8 cellular contexts compared by ENCODE assay signal in genomic region chr13:99501135-99501951, GRCh38. TPM values are rescaled to one million over a fixed set of nuclear protein-coding genes. Genes with fewer than 3 reads are reported as not detected.
DNase-seq lines count a peak whose midpoint lies in the region; ATAC-seq, FAIRE-seq and TF ChIP-seq lines count a peak whose summit lies in the region.

A gene with protein sequence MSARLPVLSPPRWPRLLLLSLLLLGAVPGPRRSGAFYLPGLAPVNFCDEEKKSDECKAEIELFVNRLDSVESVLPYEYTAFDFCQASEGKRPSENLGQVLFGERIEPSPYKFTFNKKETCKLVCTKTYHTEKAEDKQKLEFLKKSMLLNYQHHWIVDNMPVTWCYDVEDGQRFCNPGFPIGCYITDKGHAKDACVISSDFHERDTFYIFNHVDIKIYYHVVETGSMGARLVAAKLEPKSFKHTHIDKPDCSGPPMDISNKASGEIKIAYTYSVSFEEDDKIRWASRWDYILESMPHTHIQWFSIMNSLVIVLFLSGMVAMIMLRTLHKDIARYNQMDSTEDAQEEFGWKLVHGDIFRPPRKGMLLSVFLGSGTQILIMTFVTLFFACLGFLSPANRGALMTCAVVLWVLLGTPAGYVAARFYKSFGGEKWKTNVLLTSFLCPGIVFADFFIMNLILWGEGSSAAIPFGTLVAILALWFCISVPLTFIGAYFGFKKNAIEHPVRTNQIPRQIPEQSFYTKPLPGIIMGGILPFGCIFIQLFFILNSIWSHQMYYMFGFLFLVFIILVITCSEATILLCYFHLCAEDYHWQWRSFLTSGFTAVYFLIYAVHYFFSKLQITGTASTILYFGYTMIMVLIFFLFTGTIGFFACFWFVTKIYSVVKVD (plus strand): TSS chr13:99501472. CDS start chr13:99501607, 135 bp downstream.

- peaks cover 50% of the 10 kb centered on the region for H3K79me2 ChIP-seq in smooth muscle cell (ENCODE audit: low read depth)

- DNase-seq in ACHN (peak; percentile 93), NCI-H2227 treated with DMSO at 0.1 percent for 48 hours (lab: John Stamatoyannopoulos, UW) (peak; percentile 95), bronchial epithelial cell (ENCODE audit: low read depth) (peak; percentile 91), iPS-NIHi11 (ENCODE audit: low spot score) (peak; percentile 97), smooth muscle cell (lab: John Stamatoyannopoulos, UW; ENCODE audit: unreplicated experiment) (peak; percentile 93)

- no peak for TF ChIP-seq CTCF in WI38 (IDR thresholded peaks at IDR 0.05; ENCODE audit: low read depth, low read length)
- no peak for TF ChIP-seq CTCF in bronchial epithelial cell (IDR thresholded peaks at IDR 0.05; ENCODE audit: insufficient read depth, low read length, severe bottlenecking)
- no peak for TF ChIP-seq CTCF in smooth muscle cell (IDR thresholded peaks at IDR 0.05; ENCODE audit: borderline replicate concordance, insufficient read depth, poor library complexity, severe bottlenecking)

- ATAC-seq in GM18873 (IDR thresholded peaks at IDR 0.05; ENCODE audit: low FRiP score, unreplicated experiment) (peak; percentile 50), HG03139 (IDR thresholded peaks at IDR 0.05; ENCODE audit: unreplicated experiment) (peak; percentile 48)

- H3K36me3 ChIP-seq in bronchial epithelial cell (ENCODE audit: control insufficient read depth, insufficient read depth, low read length) (no peaks in the 10 kb centered on the region), smooth muscle cell (ENCODE audit: low read depth) (no peaks in the 10 kb centered on the region)

- H3K27ac ChIP-seq in smooth muscle cell (ENCODE audit: low read depth) = peak within 1 kb of the TSS; percentile 78

- H3K9me3 ChIP-seq in smooth muscle cell (replicated peaks; ENCODE audit: low read depth) = no peaks in the 10 kb centered on the region

- peaks cover 44% of the 10 kb centered on the region for H4K20me1 ChIP-seq in smooth muscle cell (ENCODE audit: low read depth)

- H3K9ac ChIP-seq in smooth muscle cell (ENCODE audit: low read depth) = peak within 1 kb of the TSS; percentile 83

- peaks cover 2% of the 10 kb centered on the region for H3F3A ChIP-seq in smooth muscle cell (ENCODE audit: low read depth)

- FAIRE-seq in bronchial epithelial cell (lab: Jason Lieb, UNC) = no peak

- H2AFZ ChIP-seq in smooth muscle cell (ENCODE audit: low read depth) = peak within 1 kb of the TSS; percentile 95

- H3K27me3 ChIP-seq in bronchial epithelial cell (ENCODE audit: control insufficient read depth, insufficient read depth, low read length) = no peaks in the 10 kb centered on the region
- H3K27me3 ChIP-seq in smooth muscle cell (ENCODE audit: low read depth) = no peaks in the 10 kb centered on the region

- H3K4me1 ChIP-seq in smooth muscle cell (ENCODE audit: low read depth) = peaks cover 24% of the 10 kb centered on the region

- peak within 1 kb of the TSS; percentile 95 for H3K4me2 ChIP-seq in smooth muscle cell

- in situ Hi-C loops in ACHN (cut with HindIII; ENCODE audit: low pct_ligation_motif_present, low pct_unique_long_range_greater_than_20kb, low sequenced_read_pairs) = no loop called here

- H3K4me3 ChIP-seq in WI38 (ENCODE audit: low read depth, low read length) (peak within 1 kb of the TSS; percentile 92), bronchial epithelial cell (ENCODE audit: low read depth, low read length) (peak within 1 kb of the TSS; percentile 97), smooth muscle cell (peak within 1 kb of the TSS; percentile 90)

- under 1% methylated on average over 60 of the region's 61 CpGs for WGBS in smooth muscle cell (ENCODE audit: low lambda C conversion rate)

RNA-seq across cellular contexts. Expression of the gene that starts here (rescaled TPM):
- total RNA-seq in bronchial epithelial cell = 98.2 and 138 TPM in 2 replicates
- total RNA-seq in smooth muscle cell = 272 and 332 TPM in 2 replicates
- 170 and 195 TPM in 2 replicates for polyA plus RNA-seq in smooth muscle cell

Comparison
In these comparisons a context has a peak if more than half of its experiments do, and no peak if none do; other contexts are left out.
1. Peak in every context shown above with its lines: DNase-seq, ATAC-seq, H3K4me3 ChIP-seq and H3K27ac ChIP-seq.